ENCODE assay signal across 10 cellular contexts in genomic region chr13:74027161-74027779, GRCh38.
DNase-seq lines count a peak whose midpoint lies in the region; ATAC-seq and TF ChIP-seq lines count a peak whose summit lies in the region.
"Had no signal": no experiment of that assay in that cellular context is flagged by ENCODE, and none has a peak within 500 bp of the region (broad histone marks: within the 10 kb centered on the region; RNA-seq: fewer than 3 reads in every experiment).

No MANE protein-coding gene starts in this region.

- DNase-seq in activated naive CD4-positive, alpha-beta T cell treated with anti-CD3 and anti-CD28 coated beads, Interleukin-2, amount 10 ng/mL, durations not matched to agents 7 days and 5 days = no peak
- no peak for DNase-seq in activated naive CD4-positive, alpha-beta T cell treated with anti-CD3 and anti-CD28 coated beads, Interleukin-2, amount 50 U/mL, for 16 hours
- DNase-seq in stimulated activated naive B cell treated with anti-CD40 and anti-IgM and Interleukin-4, amounts not matched to agents 10 μg/mL and 1 μg/mL and 100 μg/mL, for 72 hours = no peak
- DNase-seq in osteocyte (ENCODE audit: extremely low spot score, unreplicated experiment) = no peak
- no peak for DNase-seq in progenitor cell of endocrine pancreas (ENCODE audit: low spot score, unreplicated experiment)
- DNase-seq in smooth muscle cell (lab: John Stamatoyannopoulos, UW; ENCODE audit: unreplicated experiment) = no peak
- DNase-seq: BE2C had no signal

- peaks cover 12% of the 10 kb centered on the region for H3K9me3 Mint-ChIP-seq in activated naive CD4-positive, alpha-beta T cell treated with anti-CD3 and anti-CD28 coated beads, Interleukin-2, amount 10 ng/mL, durations not matched to agents 7 days and 5 days
- H3K9me3 Mint-ChIP-seq in stimulated activated naive B cell treated with anti-CD40 and anti-IgM and Interleukin-4, amounts not matched to agents 10 μg/mL and 1 μg/mL and 100 μg/mL, for 72 hours = peaks cover 3 to 10% of the 10 kb centered on the region in 2 donors
- H3K9me3 Mint-ChIP-seq in osteocyte (ENCODE audit: unreplicated experiment) (no peaks in the 10 kb centered on the region), progenitor cell of endocrine pancreas (ENCODE audit: low read depth) (no peaks in the 10 kb centered on the region)

- CTCF ChIA-PET in activated naive CD4-positive, alpha-beta T cell treated with anti-CD3 and anti-CD28 coated beads, Interleukin-2, amount 10 ng/mL, durations not matched to agents 7 days and 5 days (lab: Charles Lee) = interaction anchor here (0.6 to 1.3 kb wide), 3 partner anchors 84 to 687 kb away, joined by 3 read pairs; no protein-coding TSS in a partner anchor

- no peaks in the 10 kb centered on the region for H4K20me1 ChIP-seq in OCI-LY3 (ENCODE audit: insufficient read depth, low read length)
- peaks cover 4% of the 10 kb centered on the region for H4K20me1 ChIP-seq in smooth muscle cell (ENCODE audit: low read depth)

- no peaks in the 10 kb centered on the region for H3K27me3 Mint-ChIP-seq in activated naive CD4-positive, alpha-beta T cell treated with anti-CD3 and anti-CD28 coated beads, Interleukin-2, amount 10 ng/mL, durations not matched to agents 7 days and 5 days
- no peaks in the 10 kb centered on the region for H3K27me3 Mint-ChIP-seq in stimulated activated naive B cell treated with anti-CD40 and anti-IgM and Interleukin-4, amounts not matched to agents 10 μg/mL and 1 μg/mL and 100 μg/mL, for 72 hours
- no peaks in the 10 kb centered on the region for H3K27me3 Mint-ChIP-seq in osteocyte (ENCODE audit: unreplicated experiment)
- peaks cover 4% of the 10 kb centered on the region for H3K27me3 Mint-ChIP-seq in progenitor cell of endocrine pancreas

- ATAC-seq in HG02852 (IDR thresholded peaks at IDR 0.05; ENCODE audit: unreplicated experiment) = peak; percentile 41
- peak; percentile 33 to 44 for ATAC-seq in stimulated activated naive B cell treated with anti-CD40 and anti-IgM and Interleukin-4, amounts not matched to agents 10 μg/mL and 1 μg/mL and 100 μg/mL, for 72 hours (replicated peaks)

- H3K36me3 Mint-ChIP-seq in activated naive CD4-positive, alpha-beta T cell treated with anti-CD3 and anti-CD28 coated beads, Interleukin-2, amount 10 ng/mL, durations not matched to agents 7 days and 5 days = peaks cover 37% of the 10 kb centered on the region
- H3K36me3 Mint-ChIP-seq in stimulated activated naive B cell treated with anti-CD40 and anti-IgM and Interleukin-4, amounts not matched to agents 10 μg/mL and 1 μg/mL and 100 μg/mL, for 72 hours = peaks cover 15 to 16% of the 10 kb centered on the region in 2 donors
- H3K36me3 Mint-ChIP-seq in osteocyte (ENCODE audit: unreplicated experiment) (peaks cover 13% of the 10 kb centered on the region), progenitor cell of endocrine pancreas (ENCODE audit: insufficient read depth) (peaks cover 8% of the 10 kb centered on the region)

- H3K36me3 ChIP-seq in OCI-LY3 (replicated peaks; ENCODE audit: low read depth, low read length) = peaks cover 7% of the 10 kb centered on the region
- H3K36me3 ChIP-seq in smooth muscle cell (ENCODE audit: low read depth) = no peaks in the 10 kb centered on the region
- H3K36me3 ChIP-seq: BE2C had no signal

- no peak for TF ChIP-seq CTCF in OCI-LY3 (IDR thresholded peaks at IDR 0.05; ENCODE audit: low read depth, low read length)
- TF ChIP-seq CTCF in osteocyte (IDR thresholded peaks at IDR 0.05) = no peak
- no peak for TF ChIP-seq CTCF in progenitor cell of endocrine pancreas (IDR thresholded peaks at IDR 0.05; ENCODE audit: unreplicated experiment)
- no peak for TF ChIP-seq CTCF in smooth muscle cell (IDR thresholded peaks at IDR 0.05; ENCODE audit: borderline replicate concordance, insufficient read depth, poor library complexity, severe bottlenecking)

- H3K27ac ChIP-seq in OCI-LY3 (ENCODE audit: low read length) = peak overlapping the region; percentile 79
- no peak overlapping the region for H3K27ac ChIP-seq in smooth muscle cell (ENCODE audit: low read depth)
- H3K27ac ChIP-seq: SK-N-MC had no signal

- H3K4me1 ChIP-seq in OCI-LY3 (ENCODE audit: low read length) = peaks cover 57% of the 10 kb centered on the region
- H3K4me1 ChIP-seq in smooth muscle cell (ENCODE audit: low read depth) = peaks cover 10% of the 10 kb centered on the region

- H3K4me2 ChIP-seq in OCI-LY3 (ENCODE audit: low read length) = peak overlapping the region; percentile 81
- H3K4me2 ChIP-seq in smooth muscle cell = no peak overlapping the region

- peak overlapping the region; percentile 94 for H3K27ac Mint-ChIP-seq in activated naive CD4-positive, alpha-beta T cell treated with anti-CD3 and anti-CD28 coated beads, Interleukin-2, amount 10 ng/mL, durations not matched to agents 7 days and 5 days
- H3K27ac Mint-ChIP-seq in stimulated activated naive B cell treated with anti-CD40 and anti-IgM and Interleukin-4, amounts not matched to agents 10 μg/mL and 1 μg/mL and 100 μg/mL, for 72 hours = peak overlapping the region; percentile 6
- H3K27ac Mint-ChIP-seq in osteocyte (ENCODE audit: unreplicated experiment) (no peak overlapping the region), progenitor cell of endocrine pancreas (no peak overlapping the region)

- no peaks in the 10 kb centered on the region for H3K27me3 ChIP-seq in OCI-LY3 (ENCODE audit: low read depth, low read length)
- no peaks in the 10 kb centered on the region for H3K27me3 ChIP-seq in smooth muscle cell (ENCODE audit: low read depth)
- H3K27me3 ChIP-seq: BE2C had no signal

- peak overlapping the region; percentile 53 for H3K9ac ChIP-seq in OCI-LY3 (ENCODE audit: low read length)
- H3K9ac ChIP-seq in smooth muscle cell (ENCODE audit: low read depth) = no peak overlapping the region

- H3K9me3 ChIP-seq in OCI-LY3 (ENCODE audit: insufficient read depth, low read length) (no peaks in the 10 kb centered on the region), smooth muscle cell (replicated peaks; ENCODE audit: low read depth) (no peaks in the 10 kb centered on the region)
- H3K9me3 ChIP-seq: BE2C had no signal

- WGBS in smooth muscle cell (ENCODE audit: low lambda C conversion rate) = 38% methylated on average over 4 of the region's 4 CpGs

- no peak overlapping the region for H2AFZ ChIP-seq in OCI-LY3 (ENCODE audit: low read depth, low read length)
- no peak overlapping the region for H2AFZ ChIP-seq in smooth muscle cell (ENCODE audit: low read depth)

- H3K4me3 ChIP-seq in OCI-LY3 (ENCODE audit: low read length) (peak overlapping the region; percentile 59), smooth muscle cell (no peak overlapping the region)
- H3K4me3 ChIP-seq: SK-N-MC had no signal

- no peaks in the 10 kb centered on the region for H3F3A ChIP-seq in smooth muscle cell (ENCODE audit: low read depth)

- H3K79me2 ChIP-seq in OCI-LY3 (ENCODE audit: low read length) (no peaks in the 10 kb centered on the region), smooth muscle cell (ENCODE audit: low read depth) (peaks cover 5% of the 10 kb centered on the region)

- H3K4me3 Mint-ChIP-seq in activated naive CD4-positive, alpha-beta T cell treated with anti-CD3 and anti-CD28 coated beads, Interleukin-2, amount 10 ng/mL, durations not matched to agents 7 days and 5 days = peak overlapping the region; percentile 60
- H3K4me3 Mint-ChIP-seq in stimulated activated naive B cell treated with anti-CD40 and anti-IgM and Interleukin-4, amounts not matched to agents 10 μg/mL and 1 μg/mL and 100 μg/mL, for 72 hours = peak overlapping the region; percentile 71 to 84
- H3K4me3 Mint-ChIP-seq in osteocyte (ENCODE audit: unreplicated experiment) = no peak overlapping the region
- H3K4me3 Mint-ChIP-seq in progenitor cell of endocrine pancreas (ENCODE audit: low read depth) = no peak overlapping the region

- peaks cover 40% of the 10 kb centered on the region for H3K4me1 Mint-ChIP-seq in activated naive CD4-positive, alpha-beta T cell treated with anti-CD3 and anti-CD28 coated beads, Interleukin-2, amount 10 ng/mL, durations not matched to agents 7 days and 5 days
- H3K4me1 Mint-ChIP-seq in stimulated activated naive B cell treated with anti-CD40 and anti-IgM and Interleukin-4, amounts not matched to agents 10 μg/mL and 1 μg/mL and 100 μg/mL, for 72 hours = peaks cover 24 to 56% of the 10 kb centered on the region in 2 donors
- H3K4me1 Mint-ChIP-seq in osteocyte (ENCODE audit: unreplicated experiment) (peaks cover 25% of the 10 kb centered on the region), progenitor cell of endocrine pancreas (ENCODE audit: low read depth) (peaks cover 21% of the 10 kb centered on the region)

Comparison
In these comparisons a context has a peak if more than half of its experiments do, and no peak if none do; other contexts are left out.
1. H3K27ac Mint-ChIP-seq: peak in activated naive CD4-positive, alpha-beta T cell treated with anti-CD3 and anti-CD28 coated beads, Interleukin-2, amount 10 ng/mL, durations not matched to agents 7 days and 5 days (single experiment) and stimulated activated naive B cell treated with anti-CD40 and anti-IgM and Interleukin-4, amounts not matched to agents 10 μg/mL and 1 μg/mL and 100 μg/mL, for 72 hours (single experiment); none in osteocyte (single experiment) and progenitor cell of endocrine pancreas (single experiment).
2. H3K4me3 Mint-ChIP-seq: peak in activated naive CD4-positive, alpha-beta T cell treated with anti-CD3 and anti-CD28 coated beads, Interleukin-2, amount 10 ng/mL, durations not matched to agents 7 days and 5 days (single experiment) and stimulated activated naive B cell treated with anti-CD40 and anti-IgM and Interleukin-4, amounts not matched to agents 10 μg/mL and 1 μg/mL and 100 μg/mL, for 72 hours (2 of 2); none in osteocyte (single experiment) and progenitor cell of endocrine pancreas (single experiment).